Comparison of ENCODE assay signal across 8 cellular contexts in the genomic region with DNA sequence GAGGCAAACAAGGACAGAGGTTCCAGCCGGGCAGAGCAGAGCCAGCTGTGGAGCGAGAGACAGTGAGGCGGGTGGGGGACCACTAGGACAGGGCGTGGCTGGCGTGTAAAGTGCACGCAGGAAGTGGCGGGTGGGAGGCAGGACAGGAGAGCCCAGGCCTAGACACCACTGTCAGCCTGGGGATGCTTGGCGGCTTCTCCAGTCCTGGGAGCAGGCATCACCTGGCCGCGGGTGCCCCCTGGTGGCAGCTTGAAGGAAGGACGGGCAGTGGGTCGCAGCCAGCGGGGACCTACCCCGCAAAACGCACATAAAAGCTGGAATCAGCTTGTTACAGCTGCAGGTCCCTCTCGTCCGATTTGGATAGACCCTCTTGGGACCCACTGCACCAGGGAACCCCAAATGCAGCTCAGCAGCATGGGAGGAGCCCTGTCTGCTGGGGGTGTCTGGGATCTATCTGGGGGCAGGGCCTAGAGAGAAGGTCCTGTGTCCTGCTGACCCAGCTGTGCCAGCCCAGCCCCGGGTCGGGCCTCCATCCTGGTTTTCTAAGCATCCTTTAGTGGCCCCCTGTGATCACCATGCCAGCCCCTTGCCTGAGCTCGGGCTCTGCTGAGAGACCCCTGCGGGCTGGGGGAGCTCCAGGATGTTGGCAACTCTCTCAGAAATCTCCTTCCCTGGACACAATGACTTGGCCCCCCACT. TPM values are rescaled to one million over a fixed set of nuclear protein-coding genes. Genes with fewer than 3 reads are reported as not detected.
DNase-seq lines count a peak whose midpoint lies in the region; ATAC-seq and TF ChIP-seq lines count a peak whose summit lies in the region.

No MANE protein-coding gene starts in this region.

- DNase-seq in GM03348 (ENCODE audit: low spot score) (peak; percentile 94), NCI-H2196 (lab: John Stamatoyannopoulos, UW; ENCODE audit: unreplicated experiment) (peak; percentile 77), cerebellum (ENCODE audit: low spot score) (peak; percentile 87), left lung (peak; percentile 78 to 95)
- peak; percentile 86 for DNase-seq in activated CD4-positive, alpha-beta T cell treated with anti-CD3 and anti-CD28 coated beads for 48 hours
- peak; percentile 48 to 74 (median 50) for DNase-seq in stimulated activated CD4-positive, alpha-beta T cell treated with anti-CD3 and anti-CD28 coated beads, TNF-alpha, amount 100 ng/mL, for 1 hour (ENCODE audit: low read depth in 3 of 3, low spot score in 1 of 3)

- peak; percentile 96 to 97 for TF ChIP-seq CTCF in left lung (IDR thresholded peaks at IDR 0.05)

- intact Hi-C loops in left lung (cut with DNase I), result loop anchor here in 1 of 2 donors (5.0 kb wide), 1 partner anchor 65 kb away; no protein-coding TSS in a partner anchor

- peaks cover 0 to 9% of the 10 kb centered on the region in 2 donors for H3K4me1 ChIP-seq in left lung

- no peak overlapping the region for H3K4me3 ChIP-seq in left lung

- ATAC-seq in HG02642 (IDR thresholded peaks at IDR 0.05; ENCODE audit: poor library complexity, unreplicated experiment) (peak; percentile 63), left lung (peak; percentile 89), GM19463 (IDR thresholded peaks at IDR 0.05; ENCODE audit: unreplicated experiment) (no peak)

- H3K9me3 ChIP-seq in left lung, result no peaks in the 10 kb centered on the region

- H3K27ac ChIP-seq in left lung, result no peak overlapping the region

- no peaks in the 10 kb centered on the region for H3K36me3 ChIP-seq in left lung

- peaks cover 0 to 51% of the 10 kb centered on the region in 2 donors for H3K27me3 ChIP-seq in left lung

RNA-seq across cellular contexts. Expression of gene WFS1, which starts 57.7 kb away (rescaled TPM):
- total RNA-seq in cerebellum (7.2 TPM), left lung (100 to 1,000 TPM in 1 of 2 donors, 10 to 100 TPM in 1; 40.1 to 103 TPM)
